15 cellular contexts compared by ENCODE assay signal in the genomic region with DNA sequence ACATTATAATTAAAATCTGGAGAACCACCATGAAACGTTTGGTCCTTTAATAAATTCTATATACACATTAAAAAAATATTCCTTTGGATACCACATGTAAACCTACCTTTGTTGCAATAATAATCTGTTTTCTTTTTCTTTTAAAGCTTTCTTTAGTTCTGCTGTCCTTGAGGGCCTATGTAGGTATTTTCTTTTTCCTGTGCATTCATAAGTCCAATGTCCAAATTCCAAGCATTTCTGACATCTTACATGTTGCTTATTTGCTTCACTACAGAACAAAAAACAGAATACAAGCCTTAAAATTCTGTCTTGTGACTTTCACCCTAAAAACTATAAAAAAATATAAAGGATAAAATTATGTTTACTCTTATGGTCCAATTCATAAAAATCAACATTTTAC.
"Had no signal": no experiment of that assay in that cellular context is flagged by ENCODE, and none has a peak within 500 bp of the region (broad histone marks: within the 10 kb centered on the region; RNA-seq: fewer than 3 reads in every experiment).

No MANE protein-coding gene starts in this region.

- DNase-seq: activated CD4-positive, alpha-beta T cell treated with anti-CD3 and anti-CD28 coated beads, Interleukin-2, amount 50 U/mL, for 48 hours; activated gamma-delta T cell treated with Interleukin-2 at 50 U/mL for 16 hours; activated T-cell treated with anti-CD3 and anti-CD28 coated beads for 4 hours; amniotic stem cell; central memory CD4-positive, alpha-beta T cell; gastrocnemius medialis; occipital lobe; posterior cingulate gyrus; stimulated activated CD4-positive, alpha-beta T cell treated with anti-CD3 and anti-CD28 coated beads, Interleukin-15, amount 100 ng/mL, for 24 hours; stimulated activated CD4-positive, alpha-beta T cell treated with anti-CD3 and anti-CD28 coated beads, Interleukin-4, amount 100 ng/mL, for 1 hour; stimulated activated naive CD8-positive, alpha-beta T cell treated with anti-CD3 and anti-CD28 coated beads, Interleukin-15, amount 100 ng/mL, for 72 hours; transverse colon had no signal

- H3K27me3 ChIP-seq: gastrocnemius medialis, suprapubic skin, transverse colon had no signal

- H3K4me3 ChIP-seq: coronary artery, gastrocnemius medialis, suprapubic skin, transverse colon had no signal

- H3K9me3 ChIP-seq: gastrocnemius medialis, suprapubic skin, transverse colon had no signal

- H3K4me1 ChIP-seq: gastrocnemius medialis, suprapubic skin, transverse colon had no signal

- ATAC-seq: activated naive CD4-positive, alpha-beta T cell treated with anti-CD3 and anti-CD28 coated beads, Interleukin-2, amount 50 U/mL, for 72 hours; gastrocnemius medialis; stimulated activated naive CD8-positive, alpha-beta T cell treated with anti-CD3 and anti-CD28 coated beads, Interleukin-15, amount 100 ng/mL, for 72 hours had no signal

- H3K27ac ChIP-seq: coronary artery, gastrocnemius medialis, suprapubic skin, transverse colon had no signal
